ENCODE assay signal across 1 cellular context in the genomic region with DNA sequence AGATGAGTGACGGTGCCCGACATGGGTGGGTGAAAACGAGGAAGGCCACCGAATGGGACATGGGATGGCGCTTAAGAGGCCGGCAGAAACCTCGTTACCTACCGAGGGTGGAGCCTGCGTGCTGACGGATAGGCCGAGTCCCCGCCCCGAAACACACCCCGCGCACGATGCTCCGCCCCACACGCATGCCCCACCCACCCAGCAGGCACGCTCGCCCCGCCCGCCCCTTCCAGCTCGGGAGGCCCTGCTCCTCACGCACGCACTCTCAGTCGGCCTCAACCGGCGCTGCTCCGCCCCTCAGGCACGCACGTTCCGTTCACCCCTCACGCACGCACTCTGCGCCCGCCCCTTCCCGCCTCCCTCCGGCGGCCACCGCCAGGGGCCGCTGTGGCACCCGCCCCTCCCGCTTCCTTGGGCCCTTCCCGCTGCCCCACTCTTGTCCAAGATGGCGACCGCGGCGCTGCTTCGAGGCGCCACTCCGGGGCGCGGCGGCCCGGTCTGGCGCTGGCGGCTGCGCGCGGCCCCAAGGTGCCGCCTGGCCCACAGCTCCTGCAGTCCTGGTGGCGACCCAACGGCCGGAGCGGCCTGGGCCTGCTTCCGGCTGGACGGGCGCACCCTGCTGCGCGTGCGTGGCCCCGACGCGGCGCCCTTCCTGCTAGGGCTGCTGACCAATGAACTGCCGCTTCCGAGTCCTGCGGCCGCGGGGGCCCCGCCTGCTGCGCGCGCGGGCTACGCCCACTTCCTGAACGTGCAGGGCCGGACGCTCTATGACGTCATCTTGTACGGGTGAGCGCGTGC.
TF ChIP-seq lines count a peak whose summit lies in the region.

A gene (plus strand): TSS at position 433 of the 798 bp plus-strand sequence. CDS start 13 bp downstream, at position 446.

TF ChIP-seq in K562, 482 proteins besides CTCF, POLR2A, EP300 and RAD21 (continued from another document and continues in another):
- TF ChIP-seq, protein P1, sequence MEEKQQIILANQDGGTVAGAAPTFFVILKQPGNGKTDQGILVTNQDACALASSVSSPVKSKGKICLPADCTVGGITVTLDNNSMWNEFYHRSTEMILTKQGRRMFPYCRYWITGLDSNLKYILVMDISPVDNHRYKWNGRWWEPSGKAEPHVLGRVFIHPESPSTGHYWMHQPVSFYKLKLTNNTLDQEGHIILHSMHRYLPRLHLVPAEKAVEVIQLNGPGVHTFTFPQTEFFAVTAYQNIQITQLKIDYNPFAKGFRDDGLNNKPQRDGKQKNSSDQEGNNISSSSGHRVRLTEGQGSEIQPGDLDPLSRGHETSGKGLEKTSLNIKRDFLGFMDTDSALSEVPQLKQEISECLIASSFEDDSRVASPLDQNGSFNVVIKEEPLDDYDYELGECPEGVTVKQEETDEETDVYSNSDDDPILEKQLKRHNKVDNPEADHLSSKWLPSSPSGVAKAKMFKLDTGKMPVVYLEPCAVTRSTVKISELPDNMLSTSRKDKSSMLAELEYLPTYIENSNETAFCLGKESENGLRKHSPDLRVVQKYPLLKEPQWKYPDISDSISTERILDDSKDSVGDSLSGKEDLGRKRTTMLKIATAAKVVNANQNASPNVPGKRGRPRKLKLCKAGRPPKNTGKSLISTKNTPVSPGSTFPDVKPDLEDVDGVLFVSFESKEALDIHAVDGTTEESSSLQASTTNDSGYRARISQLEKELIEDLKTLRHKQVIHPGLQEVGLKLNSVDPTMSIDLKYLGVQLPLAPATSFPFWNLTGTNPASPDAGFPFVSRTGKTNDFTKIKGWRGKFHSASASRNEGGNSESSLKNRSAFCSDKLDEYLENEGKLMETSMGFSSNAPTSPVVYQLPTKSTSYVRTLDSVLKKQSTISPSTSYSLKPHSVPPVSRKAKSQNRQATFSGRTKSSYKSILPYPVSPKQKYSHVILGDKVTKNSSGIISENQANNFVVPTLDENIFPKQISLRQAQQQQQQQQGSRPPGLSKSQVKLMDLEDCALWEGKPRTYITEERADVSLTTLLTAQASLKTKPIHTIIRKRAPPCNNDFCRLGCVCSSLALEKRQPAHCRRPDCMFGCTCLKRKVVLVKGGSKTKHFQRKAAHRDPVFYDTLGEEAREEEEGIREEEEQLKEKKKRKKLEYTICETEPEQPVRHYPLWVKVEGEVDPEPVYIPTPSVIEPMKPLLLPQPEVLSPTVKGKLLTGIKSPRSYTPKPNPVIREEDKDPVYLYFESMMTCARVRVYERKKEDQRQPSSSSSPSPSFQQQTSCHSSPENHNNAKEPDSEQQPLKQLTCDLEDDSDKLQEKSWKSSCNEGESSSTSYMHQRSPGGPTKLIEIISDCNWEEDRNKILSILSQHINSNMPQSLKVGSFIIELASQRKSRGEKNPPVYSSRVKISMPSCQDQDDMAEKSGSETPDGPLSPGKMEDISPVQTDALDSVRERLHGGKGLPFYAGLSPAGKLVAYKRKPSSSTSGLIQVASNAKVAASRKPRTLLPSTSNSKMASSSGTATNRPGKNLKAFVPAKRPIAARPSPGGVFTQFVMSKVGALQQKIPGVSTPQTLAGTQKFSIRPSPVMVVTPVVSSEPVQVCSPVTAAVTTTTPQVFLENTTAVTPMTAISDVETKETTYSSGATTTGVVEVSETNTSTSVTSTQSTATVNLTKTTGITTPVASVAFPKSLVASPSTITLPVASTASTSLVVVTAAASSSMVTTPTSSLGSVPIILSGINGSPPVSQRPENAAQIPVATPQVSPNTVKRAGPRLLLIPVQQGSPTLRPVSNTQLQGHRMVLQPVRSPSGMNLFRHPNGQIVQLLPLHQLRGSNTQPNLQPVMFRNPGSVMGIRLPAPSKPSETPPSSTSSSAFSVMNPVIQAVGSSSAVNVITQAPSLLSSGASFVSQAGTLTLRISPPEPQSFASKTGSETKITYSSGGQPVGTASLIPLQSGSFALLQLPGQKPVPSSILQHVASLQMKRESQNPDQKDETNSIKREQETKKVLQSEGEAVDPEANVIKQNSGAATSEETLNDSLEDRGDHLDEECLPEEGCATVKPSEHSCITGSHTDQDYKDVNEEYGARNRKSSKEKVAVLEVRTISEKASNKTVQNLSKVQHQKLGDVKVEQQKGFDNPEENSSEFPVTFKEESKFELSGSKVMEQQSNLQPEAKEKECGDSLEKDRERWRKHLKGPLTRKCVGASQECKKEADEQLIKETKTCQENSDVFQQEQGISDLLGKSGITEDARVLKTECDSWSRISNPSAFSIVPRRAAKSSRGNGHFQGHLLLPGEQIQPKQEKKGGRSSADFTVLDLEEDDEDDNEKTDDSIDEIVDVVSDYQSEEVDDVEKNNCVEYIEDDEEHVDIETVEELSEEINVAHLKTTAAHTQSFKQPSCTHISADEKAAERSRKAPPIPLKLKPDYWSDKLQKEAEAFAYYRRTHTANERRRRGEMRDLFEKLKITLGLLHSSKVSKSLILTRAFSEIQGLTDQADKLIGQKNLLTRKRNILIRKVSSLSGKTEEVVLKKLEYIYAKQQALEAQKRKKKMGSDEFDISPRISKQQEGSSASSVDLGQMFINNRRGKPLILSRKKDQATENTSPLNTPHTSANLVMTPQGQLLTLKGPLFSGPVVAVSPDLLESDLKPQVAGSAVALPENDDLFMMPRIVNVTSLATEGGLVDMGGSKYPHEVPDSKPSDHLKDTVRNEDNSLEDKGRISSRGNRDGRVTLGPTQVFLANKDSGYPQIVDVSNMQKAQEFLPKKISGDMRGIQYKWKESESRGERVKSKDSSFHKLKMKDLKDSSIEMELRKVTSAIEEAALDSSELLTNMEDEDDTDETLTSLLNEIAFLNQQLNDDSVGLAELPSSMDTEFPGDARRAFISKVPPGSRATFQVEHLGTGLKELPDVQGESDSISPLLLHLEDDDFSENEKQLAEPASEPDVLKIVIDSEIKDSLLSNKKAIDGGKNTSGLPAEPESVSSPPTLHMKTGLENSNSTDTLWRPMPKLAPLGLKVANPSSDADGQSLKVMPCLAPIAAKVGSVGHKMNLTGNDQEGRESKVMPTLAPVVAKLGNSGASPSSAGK (IDR thresholded peaks at IDR 0.05) = 0 out of 2 replicates have a peak, but pooled peaks have one; percentile 52
- peak; percentile 72 for TF ChIP-seq EP400 (IDR thresholded peaks at IDR 0.05)
- peak; percentile 96 for TF ChIP-seq TBP (optimal IDR thresholded peaks at IDR 0.05; ENCODE audit: low read depth, low read length)
- TF ChIP-seq, protein P2, sequence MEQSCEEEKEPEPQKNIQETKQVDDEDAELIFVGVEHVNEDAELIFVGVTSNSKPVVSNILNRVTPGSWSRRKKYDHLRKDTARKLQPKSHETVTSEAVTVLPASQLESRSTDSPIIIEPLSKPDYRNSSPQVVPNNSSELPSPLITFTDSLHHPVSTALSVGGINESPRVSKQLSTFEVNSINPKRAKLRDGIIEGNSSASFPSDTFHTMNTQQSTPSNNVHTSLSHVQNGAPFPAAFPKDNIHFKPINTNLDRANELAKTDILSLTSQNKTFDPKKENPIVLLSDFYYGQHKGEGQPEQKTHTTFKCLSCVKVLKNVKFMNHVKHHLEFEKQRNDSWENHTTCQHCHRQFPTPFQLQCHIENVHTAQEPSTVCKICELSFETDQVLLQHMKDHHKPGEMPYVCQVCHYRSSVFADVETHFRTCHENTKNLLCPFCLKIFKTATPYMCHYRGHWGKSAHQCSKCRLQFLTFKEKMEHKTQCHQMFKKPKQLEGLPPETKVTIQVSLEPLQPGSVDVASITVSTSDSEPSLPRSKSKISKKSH (CRISPR knock-in tag; IDR thresholded peaks at IDR 0.05) = no peak
- TF ChIP-seq, protein P3, sequence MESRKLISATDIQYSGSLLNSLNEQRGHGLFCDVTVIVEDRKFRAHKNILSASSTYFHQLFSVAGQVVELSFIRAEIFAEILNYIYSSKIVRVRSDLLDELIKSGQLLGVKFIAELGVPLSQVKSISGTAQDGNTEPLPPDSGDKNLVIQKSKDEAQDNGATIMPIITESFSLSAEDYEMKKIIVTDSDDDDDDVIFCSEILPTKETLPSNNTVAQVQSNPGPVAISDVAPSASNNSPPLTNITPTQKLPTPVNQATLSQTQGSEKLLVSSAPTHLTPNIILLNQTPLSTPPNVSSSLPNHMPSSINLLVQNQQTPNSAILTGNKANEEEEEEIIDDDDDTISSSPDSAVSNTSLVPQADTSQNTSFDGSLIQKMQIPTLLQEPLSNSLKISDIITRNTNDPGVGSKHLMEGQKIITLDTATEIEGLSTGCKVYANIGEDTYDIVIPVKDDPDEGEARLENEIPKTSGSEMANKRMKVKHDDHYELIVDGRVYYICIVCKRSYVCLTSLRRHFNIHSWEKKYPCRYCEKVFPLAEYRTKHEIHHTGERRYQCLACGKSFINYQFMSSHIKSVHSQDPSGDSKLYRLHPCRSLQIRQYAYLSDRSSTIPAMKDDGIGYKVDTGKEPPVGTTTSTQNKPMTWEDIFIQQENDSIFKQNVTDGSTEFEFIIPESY (CRISPR knock-in tag; IDR thresholded peaks at IDR 0.05) = peak; percentile 89
- no peak for TF ChIP-seq ZNF717 (CRISPR knock-in tag; IDR thresholded peaks at IDR 0.05)
- TF ChIP-seq CCNT2 (IDR thresholded peaks at IDR 0.05; ENCODE audit: borderline replicate concordance, extremely low read depth, insufficient read length, low read depth, low read length) = peak; percentile 94
- no peak for TF ChIP-seq RAD51 (IDR thresholded peaks at IDR 0.05; ENCODE audit: borderline replicate concordance, low read depth)
- TF ChIP-seq HNRNPH1 (optimal IDR thresholded peaks at IDR 0.05; ENCODE audit: low read depth, low read length) = no peak
- TF ChIP-seq PURB (CRISPR knock-in tag; IDR thresholded peaks at IDR 0.05; ENCODE audit: low read depth) = no peak
- no peak for TF ChIP-seq ZNF253 (CRISPR knock-in tag; conservative IDR thresholded peaks at IDR 0.05)
- TF ChIP-seq ZNF24 (IDR thresholded peaks at IDR 0.05) = peak; percentile 72
- TF ChIP-seq TAF1 (IDR thresholded peaks at IDR 0.05; ENCODE audit: control insufficient read depth, extremely low read depth, insufficient read depth, low read length, severe bottlenecking) = peak; percentile 98
- TF ChIP-seq, protein P4, sequence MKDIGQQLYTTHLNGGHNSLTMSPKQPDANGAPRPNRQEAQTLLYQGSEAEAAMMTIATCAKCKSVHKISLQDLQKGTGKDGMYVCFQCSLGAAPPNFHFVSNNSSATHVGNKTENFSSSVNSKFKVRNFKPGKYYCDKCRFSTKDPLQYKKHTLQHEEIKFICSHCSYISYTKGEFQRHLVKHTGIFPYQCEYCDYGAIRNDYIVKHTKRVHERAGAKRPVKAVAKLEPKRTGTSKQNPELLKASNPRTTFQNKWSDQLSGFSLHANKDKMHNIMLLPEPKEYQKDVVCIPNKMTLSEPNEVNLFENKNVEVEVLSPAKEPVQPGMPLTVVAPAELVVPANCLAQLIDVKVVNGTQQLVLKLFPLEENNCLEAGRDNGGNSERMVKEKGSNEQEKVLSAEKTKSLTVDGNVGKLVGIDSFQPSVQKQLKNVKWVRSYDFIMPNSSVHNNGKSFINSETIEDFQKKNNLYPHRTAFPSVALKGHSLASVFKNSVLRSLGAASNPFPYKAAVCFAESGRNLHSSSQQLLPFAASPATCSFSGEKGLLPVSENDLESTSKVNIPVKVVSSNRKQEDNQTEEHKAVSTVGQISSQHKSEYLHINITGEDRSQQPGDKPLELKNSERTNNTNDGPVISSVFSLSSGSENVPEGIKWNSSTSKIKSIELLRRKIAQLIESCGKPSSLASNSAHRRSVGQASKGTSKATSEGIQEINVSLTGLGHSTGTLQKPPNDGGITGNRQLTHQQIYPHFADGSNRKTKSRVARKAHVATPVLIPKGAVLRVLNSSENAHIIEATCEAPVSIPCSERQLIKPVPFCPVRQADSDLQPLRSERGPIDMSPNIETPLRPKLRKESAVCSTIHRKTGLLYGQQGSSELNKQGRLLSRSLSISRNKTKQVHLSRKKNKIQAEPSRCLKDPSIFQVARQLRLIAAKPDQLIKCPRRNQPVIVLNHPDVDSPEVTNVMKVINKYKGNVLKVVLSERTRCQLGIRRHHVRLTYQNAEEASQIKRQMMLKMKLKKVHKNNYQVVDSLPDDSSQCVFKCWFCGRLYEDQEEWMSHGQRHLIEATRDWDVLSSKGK (CRISPR knock-in tag; IDR thresholded peaks at IDR 0.05) = no peak
- no peak for TF ChIP-seq ZNF507 (tag; conservative IDR thresholded peaks at IDR 0.05)
- 0 out of 2 replicates have a peak, but pooled peaks have one; percentile 59 for TF ChIP-seq NR3C1 (CRISPR knock-in tag; IDR thresholded peaks at IDR 0.05)
- no peak for TF ChIP-seq COPS2 (conservative IDR thresholded peaks at IDR 0.05)
- TF ChIP-seq SAFB (IDR thresholded peaks at IDR 0.05; ENCODE audit: borderline replicate concordance, low read depth, low read length) = peak; percentile 43; the same call in 1 of the 2 replicates
- TF ChIP-seq HDAC2 (IDR thresholded peaks at IDR 0.05) = no peak
- TF ChIP-seq SNIP1 (IDR thresholded peaks at IDR 0.05; ENCODE audit: low read depth) = 0 out of 2 replicates have a peak, but pooled peaks have one; percentile 20
- TF ChIP-seq CSDE1 (IDR thresholded peaks at IDR 0.05) = no peak
- no peak for TF ChIP-seq NELFE (IDR thresholded peaks at IDR 0.05; ENCODE audit: insufficient read depth, insufficient read length)
- TF ChIP-seq, protein P5, sequence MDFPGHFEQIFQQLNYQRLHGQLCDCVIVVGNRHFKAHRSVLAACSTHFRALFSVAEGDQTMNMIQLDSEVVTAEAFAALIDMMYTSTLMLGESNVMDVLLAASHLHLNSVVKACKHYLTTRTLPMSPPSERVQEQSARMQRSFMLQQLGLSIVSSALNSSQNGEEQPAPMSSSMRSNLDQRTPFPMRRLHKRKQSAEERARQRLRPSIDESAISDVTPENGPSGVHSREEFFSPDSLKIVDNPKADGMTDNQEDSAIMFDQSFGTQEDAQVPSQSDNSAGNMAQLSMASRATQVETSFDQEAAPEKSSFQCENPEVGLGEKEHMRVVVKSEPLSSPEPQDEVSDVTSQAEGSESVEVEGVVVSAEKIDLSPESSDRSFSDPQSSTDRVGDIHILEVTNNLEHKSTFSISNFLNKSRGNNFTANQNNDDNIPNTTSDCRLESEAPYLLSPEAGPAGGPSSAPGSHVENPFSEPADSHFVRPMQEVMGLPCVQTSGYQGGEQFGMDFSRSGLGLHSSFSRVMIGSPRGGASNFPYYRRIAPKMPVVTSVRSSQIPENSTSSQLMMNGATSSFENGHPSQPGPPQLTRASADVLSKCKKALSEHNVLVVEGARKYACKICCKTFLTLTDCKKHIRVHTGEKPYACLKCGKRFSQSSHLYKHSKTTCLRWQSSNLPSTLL (IDR thresholded peaks at IDR 0.05) = no peak
- TF ChIP-seq, protein P6, sequence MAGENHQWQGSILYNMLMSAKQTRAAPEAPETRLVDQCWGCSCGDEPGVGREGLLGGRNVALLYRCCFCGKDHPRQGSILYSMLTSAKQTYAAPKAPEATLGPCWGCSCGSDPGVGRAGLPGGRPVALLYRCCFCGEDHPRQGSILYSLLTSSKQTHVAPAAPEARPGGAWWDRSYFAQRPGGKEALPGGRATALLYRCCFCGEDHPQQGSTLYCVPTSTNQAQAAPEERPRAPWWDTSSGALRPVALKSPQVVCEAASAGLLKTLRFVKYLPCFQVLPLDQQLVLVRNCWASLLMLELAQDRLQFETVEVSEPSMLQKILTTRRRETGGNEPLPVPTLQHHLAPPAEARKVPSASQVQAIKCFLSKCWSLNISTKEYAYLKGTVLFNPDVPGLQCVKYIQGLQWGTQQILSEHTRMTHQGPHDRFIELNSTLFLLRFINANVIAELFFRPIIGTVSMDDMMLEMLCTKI (IDR thresholded peaks at IDR 0.05; ENCODE audit: partially characterized antibody) = no peak
- TF ChIP-seq, protein P7, sequence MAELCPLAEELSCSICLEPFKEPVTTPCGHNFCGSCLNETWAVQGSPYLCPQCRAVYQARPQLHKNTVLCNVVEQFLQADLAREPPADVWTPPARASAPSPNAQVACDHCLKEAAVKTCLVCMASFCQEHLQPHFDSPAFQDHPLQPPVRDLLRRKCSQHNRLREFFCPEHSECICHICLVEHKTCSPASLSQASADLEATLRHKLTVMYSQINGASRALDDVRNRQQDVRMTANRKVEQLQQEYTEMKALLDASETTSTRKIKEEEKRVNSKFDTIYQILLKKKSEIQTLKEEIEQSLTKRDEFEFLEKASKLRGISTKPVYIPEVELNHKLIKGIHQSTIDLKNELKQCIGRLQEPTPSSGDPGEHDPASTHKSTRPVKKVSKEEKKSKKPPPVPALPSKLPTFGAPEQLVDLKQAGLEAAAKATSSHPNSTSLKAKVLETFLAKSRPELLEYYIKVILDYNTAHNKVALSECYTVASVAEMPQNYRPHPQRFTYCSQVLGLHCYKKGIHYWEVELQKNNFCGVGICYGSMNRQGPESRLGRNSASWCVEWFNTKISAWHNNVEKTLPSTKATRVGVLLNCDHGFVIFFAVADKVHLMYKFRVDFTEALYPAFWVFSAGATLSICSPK (IDR thresholded peaks at IDR 0.05; ENCODE audit: borderline replicate concordance) = no peak
- peak; percentile 96 for TF ChIP-seq TARDBP (IDR thresholded peaks at IDR 0.05)
